9 cellular contexts compared by ENCODE assay signal in the genomic region with DNA sequence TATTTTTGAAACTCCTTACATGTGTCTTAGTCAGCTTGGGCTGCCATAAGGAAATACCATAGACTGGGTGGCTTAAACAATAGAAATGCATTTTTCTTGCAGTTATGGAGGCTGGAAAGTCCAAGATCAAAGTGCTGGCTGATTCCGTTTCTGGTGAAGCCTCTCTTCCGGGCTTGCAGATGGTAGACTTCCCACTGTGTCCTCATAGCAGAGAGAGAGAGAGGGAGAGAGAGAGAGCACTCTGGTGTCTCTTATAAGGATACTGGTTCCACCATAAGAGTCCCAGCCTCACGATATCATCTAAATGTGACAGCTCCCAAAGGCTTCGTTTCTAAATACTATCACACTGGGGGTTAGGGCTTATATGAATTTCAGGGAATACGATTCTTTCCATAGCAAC. TPM values are rescaled to one million over a fixed set of nuclear protein-coding genes. Genes with fewer than 3 reads are reported as not detected.
A peak's percentile ranks its signal among the peaks of the same experiment; 100 is the strongest.
DNase-seq lines count a peak whose midpoint lies in the region; TF ChIP-seq lines count a peak whose summit lies in the region.
"Had no signal": no experiment of that assay in that cellular context is flagged by ENCODE, and none has a peak within 500 bp of the region (broad histone marks: within the 10 kb centered on the region; RNA-seq: fewer than 3 reads in every experiment).

No MANE protein-coding gene starts in this region.

- CTCF ChIA-PET in activated naive CD4-positive, alpha-beta T cell treated with anti-CD3 and anti-CD28 coated beads, Interleukin-2, amount 10 ng/mL, durations not matched to agents 7 days and 5 days (lab: Charles Lee), result interaction anchor here (0.7 to 17.1 kb wide), 11 partner anchors 9 to 514 kb away, joined by 3 to 486 read pairs (median 4); no protein-coding TSS in a partner anchor
- CTCF ChIA-PET in Caco-2 (lab: Charles Lee), result interaction anchor here (1.1 kb wide), 1 partner anchor 517 kb away, joined by 5 read pairs; no protein-coding TSS in a partner anchor

- intact Hi-C loops in tibial artery (cut with DNase I; ENCODE audit: low total_unique reads) (loop anchor here (5.0 kb wide), 1 partner anchor 518 kb away; no protein-coding TSS in a partner anchor), Caco-2 (cut with micrococcal nuclease; ENCODE audit: unreplicated experiment) (loop anchor here (1.0 to 5.0 kb wide), 6 partner anchors 71 to 516 kb away; no protein-coding TSS in a partner anchor)

- H3K36me3 ChIP-seq in tibial artery (no peaks in the 10 kb centered on the region), Caco-2 (ENCODE audit: control insufficient read depth, insufficient read depth, low read length) (no peaks in the 10 kb centered on the region)

- H3K27me3 ChIP-seq in tibial artery (peaks cover 0 to 3% of the 10 kb centered on the region in 2 donors), Caco-2 (replicated peaks; ENCODE audit: control insufficient read depth, insufficient read depth, low read length) (no peaks in the 10 kb centered on the region)

- TF ChIP-seq CTCF in tibial artery (IDR thresholded peaks at IDR 0.05) (no peak), Caco-2 (IDR thresholded peaks at IDR 0.05; ENCODE audit: insufficient read depth in 1 of 2, low read depth in 1 of 2, low read length in 1 of 2, severe bottlenecking in 1 of 2, unreplicated experiment in 1 of 2) (no peak)

- peak overlapping the region; percentile 40 to 42 for H3K4me3 ChIP-seq in tibial artery
- no peak overlapping the region for H3K4me3 ChIP-seq in Caco-2 (ENCODE audit: low read depth, low read length)

- no peaks in the 10 kb centered on the region for H3K9me3 Mint-ChIP-seq in activated naive CD4-positive, alpha-beta T cell treated with anti-CD3 and anti-CD28 coated beads, Interleukin-2, amount 10 ng/mL, durations not matched to agents 7 days and 5 days
- H3K9me3 Mint-ChIP-seq in Caco-2 (ENCODE audit: unreplicated experiment), result no peaks in the 10 kb centered on the region
- H3K9me3 Mint-ChIP-seq: brain had no signal

- peaks cover 13% of the 10 kb centered on the region for H3K4me1 Mint-ChIP-seq in activated naive CD4-positive, alpha-beta T cell treated with anti-CD3 and anti-CD28 coated beads, Interleukin-2, amount 10 ng/mL, durations not matched to agents 7 days and 5 days
- no peaks in the 10 kb centered on the region for H3K4me1 Mint-ChIP-seq in Caco-2 (ENCODE audit: low read depth, unreplicated experiment)
- H3K4me1 Mint-ChIP-seq: brain had no signal

- H3K27me3 Mint-ChIP-seq in activated naive CD4-positive, alpha-beta T cell treated with anti-CD3 and anti-CD28 coated beads, Interleukin-2, amount 10 ng/mL, durations not matched to agents 7 days and 5 days, result no peaks in the 10 kb centered on the region
- H3K27me3 Mint-ChIP-seq in Caco-2 (ENCODE audit: insufficient read depth, unreplicated experiment), result no peaks in the 10 kb centered on the region

- BruUV-seq in Caco-2 (replicated peaks; lab: Mats Ljungman, UMichigan), result no TSS peak

- H3K27ac ChIP-seq in tibial artery, result no peak overlapping the region

- DNase-seq in activated naive CD4-positive, alpha-beta T cell treated with anti-CD3 and anti-CD28 coated beads, Interleukin-2, amount 10 ng/mL, durations not matched to agents 7 days and 5 days, result no peak
- no peak for DNase-seq in activated naive CD4-positive, alpha-beta T cell treated with anti-CD3 and anti-CD28 coated beads, Interleukin-2, amount 50 U/mL, for 16 hours
- peak; percentile 52 for DNase-seq in RPMI7951 (ENCODE audit: low read depth)
- peak; percentile 38 for DNase-seq in fibroblast of peridontal ligament (ENCODE audit: extremely low read depth)
- no peak for DNase-seq in tibial artery
- DNase-seq in Caco-2, result no peak
- DNase-seq in activated CD4-positive, CD25-positive, alpha-beta regulatory T cell (lab: John Stamatoyannopoulos, UW), result no peak
- no peak for DNase-seq in NOMO-1 treated with DMSO at 0.1 percent for 48 hours (lab: John Stamatoyannopoulos, UW; ENCODE audit: unreplicated experiment)

- no peaks in the 10 kb centered on the region for H3K36me3 Mint-ChIP-seq in activated naive CD4-positive, alpha-beta T cell treated with anti-CD3 and anti-CD28 coated beads, Interleukin-2, amount 10 ng/mL, durations not matched to agents 7 days and 5 days
- no peaks in the 10 kb centered on the region for H3K36me3 Mint-ChIP-seq in Caco-2 (ENCODE audit: insufficient read depth, unreplicated experiment)
- H3K36me3 Mint-ChIP-seq: brain had no signal

- H3K4me1 ChIP-seq in tibial artery (no peaks in the 10 kb centered on the region), Caco-2 (no peaks in the 10 kb centered on the region)

- POLR2A ChIA-PET in Caco-2 (lab: Charles Lee), result no interaction called here

- H3K27ac Mint-ChIP-seq in activated naive CD4-positive, alpha-beta T cell treated with anti-CD3 and anti-CD28 coated beads, Interleukin-2, amount 10 ng/mL, durations not matched to agents 7 days and 5 days, result no peak overlapping the region
- H3K27ac Mint-ChIP-seq in Caco-2 (ENCODE audit: unreplicated experiment), result no peak overlapping the region
- H3K27ac Mint-ChIP-seq: brain had no signal

- peak overlapping the region; percentile 93 for H3K4me3 Mint-ChIP-seq in activated naive CD4-positive, alpha-beta T cell treated with anti-CD3 and anti-CD28 coated beads, Interleukin-2, amount 10 ng/mL, durations not matched to agents 7 days and 5 days
- no peak overlapping the region for H3K4me3 Mint-ChIP-seq in Caco-2 (ENCODE audit: unreplicated experiment)

- H3K9me3 ChIP-seq in tibial artery (no peaks in the 10 kb centered on the region), Caco-2 (no peaks in the 10 kb centered on the region)

RNA-seq across cellular contexts. Expression of gene ENPEP, which starts 39.7 kb away (rescaled TPM):
- total RNA-seq in RPMI7951 (2014; rRNA removed; shearing (Covaris generic)), result under 0.01 TPM in 1 of 2 replicates, not detected in the other
- total RNA-seq in Caco-2 (2022), result 4.7 and 5.6 TPM in 2 replicates

Comparison
In these comparisons a context has a peak if more than half of its experiments do, and no peak if none do; other contexts are left out.
1. DNase-seq: peak in RPMI7951 (single experiment) and fibroblast of peridontal ligament (single experiment); none in activated naive CD4-positive, alpha-beta T cell treated with anti-CD3 and anti-CD28 coated beads, Interleukin-2, amount 10 ng/mL, durations not matched to agents 7 days and 5 days (single experiment), activated naive CD4-positive, alpha-beta T cell treated with anti-CD3 and anti-CD28 coated beads, Interleukin-2, amount 50 U/mL, for 16 hours (single experiment), tibial artery (0 of 2), Caco-2 (0 of 2), activated CD4-positive, CD25-positive, alpha-beta regulatory T cell (0 of 4) and NOMO-1 treated with DMSO at 0.1 percent for 48 hours (single experiment).